In genomic region chr10:3784510-3785250, GRCh38 we compare ENCODE assay signal across 1 cellular context.
A peak's percentile ranks its signal among the peaks of the same experiment; 100 is the strongest.
TF ChIP-seq lines count a peak whose summit lies in the region.

Gene KLF6, minus strand, starts transcription at chr10:3785209. Its CDS starts 195 bp downstream, at chr10:3785014.

TF ChIP-seq in HepG2, 621 proteins besides CTCF, POLR2A, EP300 and RAD21 (continued from another document and continues in another):
- TF ChIP-seq ZBTB49 (CRISPR knock-in tag; IDR thresholded peaks at IDR 0.05; ENCODE audit: borderline replicate concordance) (peak; percentile 28; the same call in 1 of the 2 replicates), IKZF4 (CRISPR knock-in tag; IDR thresholded peaks at IDR 0.05; ENCODE audit: borderline replicate concordance, low read depth, not compliant biosample characterization) (no peak), ZNF878 (CRISPR knock-in tag; IDR thresholded peaks at IDR 0.05) (no peak; the same call in 1 of the 2 replicates), TARDBP (CRISPR knock-in tag; IDR thresholded peaks at IDR 0.05) (no peak; the same call in 1 of the 2 replicates), ZBTB20 (CRISPR knock-in tag; IDR thresholded peaks at IDR 0.05; ENCODE audit: borderline replicate concordance, low read depth) (no peak), SMAD3 (CRISPR knock-in tag; IDR thresholded peaks at IDR 0.05) (no peak), NAIF1 (CRISPR knock-in tag; IDR thresholded peaks at IDR 0.05; ENCODE audit: borderline replicate concordance) (peak; percentile 14; the same call in 1 of the 2 replicates), PCBP2 (optimal IDR thresholded peaks at IDR 0.05; ENCODE audit: low read depth, low read length, poor library complexity, severe bottlenecking) (no peak), ZNF101 (CRISPR knock-in tag; IDR thresholded peaks at IDR 0.05; ENCODE audit: borderline replicate concordance, low read depth) (no peak), ZNF724P (CRISPR knock-in tag; IDR thresholded peaks at IDR 0.05; ENCODE audit: borderline replicate concordance) (no peak), SETDB1 (CRISPR knock-in tag; IDR thresholded peaks at IDR 0.05; ENCODE audit: borderline replicate concordance) (no peak), ZBTB33 (CRISPR knock-in tag; IDR thresholded peaks at IDR 0.05) (no peak), HNRNPH1 (optimal IDR thresholded peaks at IDR 0.05; ENCODE audit: low read depth, low read length) (no peak), ZNF776 (CRISPR knock-in tag; IDR thresholded peaks at IDR 0.05) (0 out of 2 replicates have a peak, but pooled peaks have one; percentile 5), SALL2 (CRISPR knock-in tag; IDR thresholded peaks at IDR 0.05) (peak; percentile 45; the same call in 1 of the 2 replicates), ZBTB40 (IDR thresholded peaks at IDR 0.05) (no peak), ZBTB40 (CRISPR knock-in tag; IDR thresholded peaks at IDR 0.05) (peak; percentile 59; the same call in 1 of the 2 replicates), ZNF230 (CRISPR knock-in tag; IDR thresholded peaks at IDR 0.05) (no peak; the same call in 1 of the 2 replicates), ZNF350 (CRISPR knock-in tag; IDR thresholded peaks at IDR 0.05; ENCODE audit: borderline replicate concordance, low read depth) (peak; percentile 8; the same call in 1 of the 2 replicates), GZF1 (CRISPR knock-in tag; IDR thresholded peaks at IDR 0.05) (no peak), ZNF414 (CRISPR knock-in tag; IDR thresholded peaks at IDR 0.05) (no peak; the same call in 1 of the 2 replicates), GLI4 (CRISPR knock-in tag; IDR thresholded peaks at IDR 0.05; ENCODE audit: borderline replicate concordance) (peak; percentile 63; the same call in 1 of the 2 replicates), ZFP62 (CRISPR knock-in tag; IDR thresholded peaks at IDR 0.05) (no peak), ZNF800 (CRISPR knock-in tag; IDR thresholded peaks at IDR 0.05) (no peak), NR2F2 (IDR thresholded peaks at IDR 0.05; ENCODE audit: borderline replicate concordance, low read depth) (no peak), MYPOP (CRISPR knock-in tag; IDR thresholded peaks at IDR 0.05) (0 out of 2 replicates have a peak, but pooled peaks have one; percentile 25), ZNF777 (CRISPR knock-in tag; IDR thresholded peaks at IDR 0.05) (peak; percentile 37; the same call in 1 of the 2 replicates), FOXO1 (CRISPR knock-in tag; IDR thresholded peaks at IDR 0.05) (no peak), ZBTB25 (CRISPR knock-in tag; IDR thresholded peaks at IDR 0.05) (0 out of 2 replicates have a peak, but pooled peaks have one; percentile 14), ZNF234 (CRISPR knock-in tag; conservative IDR thresholded peaks at IDR 0.05) (no peak; the same call in 1 of the 2 replicates), ZNF383 (CRISPR knock-in tag; IDR thresholded peaks at IDR 0.05; ENCODE audit: borderline replicate concordance) (no peak), HOXA5 (CRISPR knock-in tag; IDR thresholded peaks at IDR 0.05) (no peak), ZNF484 (CRISPR knock-in tag; IDR thresholded peaks at IDR 0.05; ENCODE audit: borderline replicate concordance, low read depth) (no peak), ATF6 (CRISPR knock-in tag; conservative IDR thresholded peaks at IDR 0.05) (0 out of 2 replicates have a peak, but pooled peaks have one; percentile 48), GATA4 (IDR thresholded peaks at IDR 0.05; ENCODE audit: borderline replicate concordance, low read depth) (no peak; the same call in 1 of the 2 replicates), ETS1 (CRISPR knock-in tag; IDR thresholded peaks at IDR 0.05) (peak; percentile 45; the same call in 1 of the 2 replicates)
